In genomic region chr9:33906769-33907168, GRCh38 we compare ENCODE assay signal across 19 cellular contexts.
A peak's percentile ranks its signal among the peaks of the same experiment; 100 is the strongest.
DNase-seq lines count a peak whose midpoint lies in the region; ATAC-seq, FAIRE-seq and TF ChIP-seq lines count a peak whose summit lies in the region.
"Had no signal": no experiment of that assay in that cellular context is flagged by ENCODE, and none has a peak within 500 bp of the region (broad histone marks: within the 10 kb centered on the region; RNA-seq: fewer than 3 reads in every experiment).

No MANE protein-coding gene starts in this region.

- H3K9me3 ChIP-seq in HepG2 (ENCODE audit: low read length), result no peaks in the 10 kb centered on the region
- H3K9me3 ChIP-seq in right lobe of liver, result no peaks in the 10 kb centered on the region
- H3K9me3 ChIP-seq in thyroid gland, result no peaks in the 10 kb centered on the region
- H3K9me3 ChIP-seq in breast epithelium, result no peaks in the 10 kb centered on the region
- H3K9me3 ChIP-seq: HAP-1 had no signal

- H3K27ac ChIP-seq in HepG2 (ENCODE audit: extremely low read length, insufficient read depth, low read length) (no peak overlapping the region), right lobe of liver (no peak overlapping the region), GM23338 (ENCODE audit: low read depth) (0 out of 2 replicates have a peak overlapping the region, but pooled peaks have one; percentile 18), thyroid gland (no peak overlapping the region), breast epithelium (no peak overlapping the region)
- H3K27ac ChIP-seq: C4-2B had no signal

- in situ Hi-C loops in HepG2 (cut with HindIII; ENCODE audit: extremely low pct_ligation_motif_present, low pct_unique_long_range_greater_than_20kb), result no loop called here

- H3K4me2 ChIP-seq in HepG2 (ENCODE audit: low read depth, low read length) (no peak overlapping the region), GM23338 (no peak overlapping the region)

- CTCF ChIA-PET in HepG2 (lab: Yijun Ruan, JAX; ENCODE audit: low intra/inter-chr PET ratio, low total read pairs), result no interaction called here

- H3K4me1 Mint-ChIP-seq in GM23338 (peaks cover 14% of the 10 kb centered on the region; the same call in 2 of the 3 replicates), mesothelial cell of epicardium (peaks cover 15% of the 10 kb centered on the region)

- H3F3A ChIP-seq in GM23338 (replicated peaks; ENCODE audit: low read depth), result no peaks in the 10 kb centered on the region

- no peaks in the 10 kb centered on the region for H3K27me3 ChIP-seq in HepG2 (ENCODE audit: control insufficient read depth in 1 of 2, insufficient read depth in 2 of 2, low read length in 2 of 2)
- H3K27me3 ChIP-seq in right lobe of liver, result no peaks in the 10 kb centered on the region
- no peaks in the 10 kb centered on the region for H3K27me3 ChIP-seq in GM23338 (ENCODE audit: insufficient read depth)
- H3K27me3 ChIP-seq in thyroid gland, result no peaks in the 10 kb centered on the region
- H3K27me3 ChIP-seq in breast epithelium, result no peaks in the 10 kb centered on the region

- H4K20me1 ChIP-seq in HepG2 (ENCODE audit: insufficient read depth, low read length) (peaks cover 11% of the 10 kb centered on the region), GM23338 (replicated peaks; ENCODE audit: insufficient read depth) (peaks cover 8% of the 10 kb centered on the region; the same call in 1 of the 2 replicates)

- H3K9me2 ChIP-seq in GM23338 (ENCODE audit: insufficient read depth), result no peaks in the 10 kb centered on the region

- H3K79me2 ChIP-seq in HepG2 (ENCODE audit: insufficient read depth, low read length) (peaks cover 41% of the 10 kb centered on the region), GM23338 (replicated peaks; ENCODE audit: insufficient read depth) (peaks cover 63% of the 10 kb centered on the region)

- H3K4me3 Mint-ChIP-seq in GM23338, result no peak overlapping the region
- no peak overlapping the region for H3K4me3 Mint-ChIP-seq in mesothelial cell of epicardium

- ATAC-seq in HepG2 (peak; percentile 77), right lobe of liver (no peak), GM23338 (no peak), GM18517 (IDR thresholded peaks at IDR 0.05; ENCODE audit: unreplicated experiment) (no peak)

- H3K4me3 ChIP-seq in HepG2 (replicated peaks in 1 of 3; ENCODE audit: insufficient read depth in 1 of 3, low read depth in 2 of 3, low read length in 3 of 3) (no peak overlapping the region), right lobe of liver (no peak overlapping the region), GM23338 (no peak overlapping the region), thyroid gland (replicated peaks in 1 of 3) (no peak overlapping the region), breast epithelium (no peak overlapping the region)
- H3K4me3 ChIP-seq: HAP-1 had no signal

- H3K27me3 Mint-ChIP-seq in GM23338 (ENCODE audit: insufficient read depth, low read depth, poor library complexity) (peaks cover 3% of the 10 kb centered on the region), mesothelial cell of epicardium (ENCODE audit: low read depth) (no peaks in the 10 kb centered on the region)
- H3K27me3 Mint-ChIP-seq: CD4-positive, alpha-beta memory T cell had no signal

- no peak for DNase-seq in HepG2 (ENCODE audit: low spot score)
- no peak for DNase-seq in right lobe of liver
- DNase-seq in GM23338 (ENCODE audit: low spot score), result no peak
- DNase-seq in mesothelial cell of epicardium (ENCODE audit: low spot score in 2 of 2, unreplicated experiment in 2 of 2), result no peak
- DNase-seq in thyroid gland, result peak; percentile 49 to 63
- DNase-seq in breast epithelium (ENCODE audit: low spot score in 2 of 2), result no peak
- DNase-seq: ACHN; AML-193; CD4-positive, alpha-beta memory T cell; DMS153; DMS79; GDM1 had no signal

- no peaks in the 10 kb centered on the region for H3K9me3 Mint-ChIP-seq in GM23338
- no peaks in the 10 kb centered on the region for H3K9me3 Mint-ChIP-seq in mesothelial cell of epicardium
- H3K9me3 Mint-ChIP-seq: CD4-positive, alpha-beta memory T cell had no signal

- TF ChIP-seq CTCF in HepG2 (CRISPR knock-in tag; IDR thresholded peaks at IDR 0.05), result no peak
- TF ChIP-seq CTCF in right lobe of liver (IDR thresholded peaks at IDR 0.05), result no peak
- TF ChIP-seq CTCF in GM23338 (conservative IDR thresholded peaks at IDR 0.05; ENCODE audit: low read depth in 2 of 2), result no peak
- no peak for TF ChIP-seq CTCF in mesothelial cell of epicardium (IDR thresholded peaks at IDR 0.05; ENCODE audit: unreplicated experiment)
- TF ChIP-seq CTCF in thyroid gland (IDR thresholded peaks at IDR 0.05), result no peak
- TF ChIP-seq CTCF in breast epithelium (IDR thresholded peaks at IDR 0.05), result no peak

- no peak for FAIRE-seq in HepG2 (lab: Jason Lieb, UNC)
- FAIRE-seq: A204.1, GM12892, GM18507, H1 had no signal

- peaks cover 20% of the 10 kb centered on the region for H3K4me1 ChIP-seq in HepG2 (ENCODE audit: insufficient read depth, low read length)
- no peaks in the 10 kb centered on the region for H3K4me1 ChIP-seq in right lobe of liver
- H3K4me1 ChIP-seq in GM23338 (ENCODE audit: insufficient read depth), result peaks cover 18% of the 10 kb centered on the region
- peaks cover 9 to 15% of the 10 kb centered on the region in 2 donors for H3K4me1 ChIP-seq in thyroid gland
- H3K4me1 ChIP-seq in breast epithelium, result no peaks in the 10 kb centered on the region

- no peak overlapping the region for H3K27ac Mint-ChIP-seq in GM23338
- H3K27ac Mint-ChIP-seq in mesothelial cell of epicardium, result peak overlapping the region; percentile 7

- no peak overlapping the region for H2AFZ ChIP-seq in HepG2 (ENCODE audit: low read length)
- no peak overlapping the region for H2AFZ ChIP-seq in GM23338

- 100% methylated on average over 1 of the region's 2 CpGs for WGBS in HepG2 (ENCODE audit: low lambda C conversion rate)
- WGBS in right lobe of liver (ENCODE audit: insufficient coverage, low coverage, low lambda C conversion rate, missing lambda C conversion rate), result 100% methylated on average over 1 of the region's 2 CpGs
- 34 to 55% methylated on average over 2 of the region's 2 CpGs for WGBS in thyroid gland, 2 donors

- no TSS peak for BruUV-seq in HepG2 (replicated peaks; lab: Mats Ljungman, UMichigan)

- H3K36me3 ChIP-seq in HepG2 (replicated peaks in 1 of 2; ENCODE audit: control insufficient read depth in 1 of 2, insufficient read depth in 2 of 2, low read length in 2 of 2) (peaks cover 7 to 45% of the 10 kb centered on the region in 2 experiments), right lobe of liver (peaks cover 0 to 16% (median 3%) of the 10 kb centered on the region in 4 donors), GM23338 (ENCODE audit: insufficient read depth) (no peaks in the 10 kb centered on the region), thyroid gland (no peaks in the 10 kb centered on the region), breast epithelium (no peaks in the 10 kb centered on the region)

- TF ChIP-seq RAD21 in HepG2 (CRISPR knock-in tag; IDR thresholded peaks at IDR 0.05), result no peak

- TF ChIP-seq EP300 in HepG2 (IDR thresholded peaks at IDR 0.05; ENCODE audit: low read depth in 2 of 2, low read length in 2 of 2) (no peak), HepG2 (CRISPR knock-in tag; IDR thresholded peaks at IDR 0.05; ENCODE audit: borderline replicate concordance) (no peak)

- no peak overlapping the region for H3K9ac ChIP-seq in HepG2 (ENCODE audit: insufficient read depth, low read depth, low read length)

- intact Hi-C loops in HepG2 (cut with micrococcal nuclease; ENCODE audit: unreplicated experiment) (no loop called here), right lobe of liver (cut with DNase I) (no loop called here), thyroid gland (cut with DNase I) (no loop called here), breast epithelium (cut with DNase I; ENCODE audit: low total_unique reads) (no loop called here)

- TF ChIP-seq POLR2A in HepG2 (IDR thresholded peaks at IDR 0.05; ENCODE audit: insufficient read depth in 1 of 2, low read depth in 2 of 2, low read length in 2 of 2) (no peak), right lobe of liver (IDR thresholded peaks at IDR 0.05) (no peak), thyroid gland (IDR thresholded peaks at IDR 0.05) (no peak), breast epithelium (IDR thresholded peaks at IDR 0.05) (no peak)

- H3K36me3 Mint-ChIP-seq in GM23338 (ENCODE audit: low read depth), result peaks cover 13% of the 10 kb centered on the region; the same call in 2 of the 3 replicates
- H3K36me3 Mint-ChIP-seq in mesothelial cell of epicardium, result peaks cover 14% of the 10 kb centered on the region

- POLR2A ChIA-PET in HepG2 (lab: Yijun Ruan, JAX), result no interaction called here

TF ChIP-seq in HepG2, 621 proteins besides CTCF, POLR2A, EP300 and RAD21:
- TF ChIP-seq ETV6 (CRISPR knock-in tag; conservative IDR thresholded peaks at IDR 0.05) (no peak), HNF4A (CRISPR knock-in tag; IDR thresholded peaks at IDR 0.05) (peak; percentile 66)

TF ChIP-seq in GM23338, 12 proteins besides CTCF, POLR2A, EP300 and RAD21 (continues in another document):
- TF ChIP-seq EZH2 (IDR thresholded peaks at IDR 0.05; ENCODE audit: low read depth, unreplicated experiment) (no peak), CREB1 (CRISPR knock-in tag; IDR thresholded peaks at IDR 0.05; ENCODE audit: low read depth) (no peak), REST (IDR thresholded peaks at IDR 0.05; ENCODE audit: unreplicated experiment) (no peak)

Comparison
In these comparisons a context has a peak if more than half of its experiments do, and no peak if none do; other contexts are left out.
1. DNase-seq: peak in thyroid gland (2 of 2); none in HepG2 (single experiment), right lobe of liver (0 of 3), GM23338 (single experiment), mesothelial cell of epicardium (0 of 2) and breast epithelium (0 of 2).